In genomic region chr5:39193553-39194465, GRCh38 we compare ENCODE assay signal across 1 cellular context.
A peak's percentile ranks its signal among the peaks of the same experiment; 100 is the strongest.
TF ChIP-seq lines count a peak whose summit lies in the region.

No MANE protein-coding gene starts in this region.

TF ChIP-seq in K562, 482 proteins besides CTCF, POLR2A, EP300 and RAD21 (continued from another document):
- TF ChIP-seq PML (IDR thresholded peaks at IDR 0.05; ENCODE audit: low read length) (no peak), E2F5 (CRISPR knock-in tag; IDR thresholded peaks at IDR 0.05) (no peak), CREB3 (tag; conservative IDR thresholded peaks at IDR 0.05; ENCODE audit: low read depth) (no peak), ZNF354B (CRISPR knock-in tag; IDR thresholded peaks at IDR 0.05) (no peak), PBX2 (CRISPR knock-in tag; IDR thresholded peaks at IDR 0.05; ENCODE audit: low read depth) (no peak), PBX2 (tag; conservative IDR thresholded peaks at IDR 0.05; ENCODE audit: low read depth) (peak; percentile 60; the same call in 1 of the 2 replicates), ZEB2 (IDR thresholded peaks at IDR 0.05) (no peak), EP400 (IDR thresholded peaks at IDR 0.05) (no peak), ZNF134 (CRISPR knock-in tag; conservative IDR thresholded peaks at IDR 0.05) (no peak), CBFA2T2 (conservative IDR thresholded peaks at IDR 0.05) (0 out of 2 replicates have a peak, but pooled peaks have one; percentile 34)
